In the genomic region with DNA sequence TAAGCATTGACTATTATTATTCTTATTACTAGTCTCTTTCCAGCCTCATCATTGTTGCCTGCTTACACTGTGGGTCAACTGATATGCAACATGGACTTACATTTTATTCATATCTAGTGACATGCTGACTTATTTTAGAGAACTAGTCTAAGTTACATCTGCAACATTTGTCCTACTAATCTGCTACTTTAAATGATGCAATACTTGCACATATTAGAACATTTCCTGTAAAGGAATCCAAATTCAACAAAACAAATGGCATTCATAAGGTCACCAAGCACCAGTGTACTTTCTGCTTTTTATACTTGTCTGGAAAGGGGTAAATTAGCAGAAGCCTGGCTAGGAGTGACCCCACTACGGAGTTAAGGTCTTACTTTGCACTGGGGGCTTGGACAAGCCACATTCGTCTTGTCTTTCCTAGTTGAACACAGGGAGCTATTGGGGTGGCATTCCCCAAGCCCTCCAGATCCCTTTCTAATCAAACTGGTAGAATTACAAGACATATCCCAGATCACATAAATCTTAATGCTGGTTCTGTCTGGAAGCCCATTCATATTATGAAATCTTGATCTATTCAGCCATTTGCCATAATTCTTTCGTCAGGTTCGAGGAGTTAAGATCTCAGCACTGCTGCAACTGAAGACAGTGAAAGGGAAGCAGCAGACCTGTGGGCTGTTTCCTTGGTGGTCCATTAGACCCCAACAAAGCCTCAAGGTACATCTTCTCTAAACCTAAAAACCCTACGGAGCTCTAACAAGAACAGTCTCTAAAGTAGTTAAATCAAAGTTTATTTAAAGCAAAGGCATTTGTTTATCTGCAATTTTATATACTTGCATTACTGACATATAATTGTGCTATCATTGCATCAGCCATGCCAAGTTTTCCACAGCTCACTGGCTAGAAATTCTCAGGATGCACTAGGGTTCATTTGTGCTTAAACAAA, we compare ENCODE assay signal across 8 cellular contexts. TPM values are rescaled to one million over a fixed set of nuclear protein-coding genes. Genes with fewer than 3 reads are reported as not detected.
DNase-seq lines count a peak whose midpoint lies in the region; ATAC-seq and TF ChIP-seq lines count a peak whose summit lies in the region.

No MANE protein-coding gene starts in this region.

- H3K79me2 ChIP-seq in PC-9 (ENCODE audit: low read depth): peaks cover 25% of the 10 kb centered on the region; the same call in 1 of the 2 replicates

- H3K27me3 ChIP-seq in PC-9 (ENCODE audit: insufficient read depth, low read depth) (no peaks in the 10 kb centered on the region), esophagus muscularis mucosa (no peaks in the 10 kb centered on the region)

- DNase-seq in GF-D8 (lab: John Stamatoyannopoulos, UW) (peak; percentile 46), PC-9 (peak in 1 of 2 experiments; percentile 92), esophagus muscularis mucosa (ENCODE audit: extremely low spot score) (peak; percentile 84), sciatic nerve (ENCODE audit: low spot score) (no peak), GM13977 (ENCODE audit: low spot score) (no peak), NCI-H2029 (lab: John Stamatoyannopoulos, UW) (no peak), GDM1 (lab: John Stamatoyannopoulos, UW) (no peak), HPDE6-E6E7 (ENCODE audit: extremely low spot score) (no peak)

- CTCF ChIA-PET in PC-9 (lab: Charles Lee): interaction anchor here (0.7 to 1.3 kb wide), 2 partner anchors 12 to 51 kb away, joined by 3 read pairs; no protein-coding TSS in a partner anchor

- WGBS in esophagus muscularis mucosa: 41% methylated on average over 5 of the region's 5 CpGs

- no peak for TF ChIP-seq EP300 in esophagus muscularis mucosa (IDR thresholded peaks at IDR 0.05)

- H3K4me2 ChIP-seq in PC-9: peak overlapping the region; percentile 72

- H3K4me3 ChIP-seq in PC-9 (peak overlapping the region; percentile 28; the same call in 1 of the 2 replicates), esophagus muscularis mucosa (peak overlapping the region in 3 of 4 donors; percentile 14 to 21 (median 19))

- ATAC-seq in sciatic nerve: peak; percentile 85

- H3K27ac ChIP-seq in PC-9 (peak overlapping the region; percentile 98), esophagus muscularis mucosa (replicated peaks in 1 of 4) (peak overlapping the region; percentile 72 to 86 (median 83))

- BruUV-seq in PC-9 (replicated peaks; lab: Mats Ljungman, UMichigan): TSS peak; percentile 56

- H3K36me3 ChIP-seq in PC-9 (ENCODE audit: low read depth) (no peaks in the 10 kb centered on the region), esophagus muscularis mucosa (no peaks in the 10 kb centered on the region)

- no peaks in the 10 kb centered on the region for H4K20me1 ChIP-seq in PC-9 (ENCODE audit: insufficient read depth)

- intact Hi-C loops in PC-9 (cut with micrococcal nuclease; ENCODE audit: unreplicated experiment): no loop called here
- intact Hi-C loops in esophagus muscularis mucosa (cut with DNase I): loop anchor here (5.0 kb wide), 1 partner anchor 48 kb away; a partner anchor contains a TSS
- intact Hi-C loops in sciatic nerve (cut with DNase I): no loop called here

- POLR2A ChIA-PET in PC-9 (lab: Charles Lee; ENCODE audit: unreplicated experiment): no interaction called here

- TF ChIP-seq POLR2A in esophagus muscularis mucosa (IDR thresholded peaks at IDR 0.05; ENCODE audit: low read depth): no peak

- peak overlapping the region; percentile 3 for H2AFZ ChIP-seq in PC-9

- H3K9me2 ChIP-seq in PC-9 (ENCODE audit: insufficient read depth): no peaks in the 10 kb centered on the region

- H3F3A ChIP-seq in PC-9 (ENCODE audit: insufficient read depth, low read depth): peaks cover 70% of the 10 kb centered on the region

- TF ChIP-seq CTCF in PC-9 (conservative IDR thresholded peaks at IDR 0.05): no peak
- no peak for TF ChIP-seq CTCF in esophagus muscularis mucosa (IDR thresholded peaks at IDR 0.05)
- no peak for TF ChIP-seq CTCF in GM13977 (IDR thresholded peaks at IDR 0.05; ENCODE audit: extremely low read depth, insufficient read depth, missing control alignments)

- in situ Hi-C loops in GM13977 (cut with MboI; ENCODE audit: low pct_unique_long_range_greater_than_20kb, low sequenced_read_pairs, unreplicated experiment): no loop called here

- H3K9me3 ChIP-seq in PC-9 (ENCODE audit: insufficient read depth, low read depth): no peaks in the 10 kb centered on the region
- no peaks in the 10 kb centered on the region for H3K9me3 ChIP-seq in esophagus muscularis mucosa

- peaks cover 77% of the 10 kb centered on the region for H3K4me1 ChIP-seq in PC-9 (replicated peaks; ENCODE audit: insufficient read depth)
- H3K4me1 ChIP-seq in esophagus muscularis mucosa: peaks cover 36 to 77% (median 71%) of the 10 kb centered on the region in 4 donors

RNA-seq across cellular contexts. Expression of a gene that starts 49.9 kb away (rescaled TPM):
- total RNA-seq in PC-9 (2021) (342 and 343 TPM in 2 replicates), esophagus muscularis mucosa (100 to 1,000 TPM; 214 to 272 (median 251) TPM), sciatic nerve (254 TPM)

Comparison
In these comparisons a context has a peak if more than half of its experiments do, and no peak if none do; other contexts are left out.
1. DNase-seq: peak in GF-D8 (single experiment) and esophagus muscularis mucosa (single experiment); none in sciatic nerve (single experiment), GM13977 (single experiment), NCI-H2029 (single experiment), GDM1 (single experiment) and HPDE6-E6E7 (single experiment).